ENCODE assay signal across 23 cellular contexts in the genomic region with DNA sequence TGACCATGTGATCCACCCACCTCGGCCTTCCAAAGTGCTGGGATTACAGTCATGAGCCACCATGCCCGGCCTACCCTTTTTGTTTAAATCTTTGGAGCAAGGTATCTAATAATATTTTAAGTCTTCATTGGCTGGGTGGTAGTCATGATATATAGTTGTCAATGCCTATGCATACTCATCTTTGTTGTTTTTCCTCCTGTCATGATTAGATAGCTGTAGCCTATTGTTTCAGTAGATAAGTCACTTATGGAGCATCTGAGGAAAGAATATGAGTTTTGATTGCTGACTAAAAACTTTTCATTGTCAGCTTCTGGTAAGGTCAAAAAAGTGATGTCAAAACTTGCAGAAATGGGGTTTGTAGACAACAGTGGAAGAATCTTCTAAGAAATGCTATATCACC.
"Had no signal": no experiment of that assay in that cellular context is flagged by ENCODE, and none has a peak within 500 bp of the region (broad histone marks: within the 10 kb centered on the region; RNA-seq: fewer than 3 reads in every experiment).

No MANE protein-coding gene starts in this region.

- H3K9me3 Mint-ChIP-seq: stimulated activated memory B cell treated with anti-CD40 and anti-IgM and Interleukin-4, amounts not matched to agents 10 μg/mL and 1 μg/mL and 100 μg/mL, for 72 hours had no signal

- H3K4me1 Mint-ChIP-seq: endodermal cell, nephron progenitor cell had no signal

- H3K9me3 ChIP-seq: gastrocnemius medialis, lower lobe of right lung, psoas muscle, sigmoid colon, thoracic aorta, tibial nerve, upper lobe of left lung, uterus had no signal

- H3K27me3 Mint-ChIP-seq: dendritic cell treated with granulocyte-macrophage colony-stimulating factor and Interleukin-4, amounts not matched to agents 40 ng/mL and 50 ng/mL, for 4 days; naive thymus-derived CD8-positive, alpha-beta T cell; stimulated activated memory B cell treated with anti-CD40 and anti-IgM and Interleukin-4, amounts not matched to agents 10 μg/mL and 1 μg/mL and 100 μg/mL, for 72 hours had no signal

- DNase-seq: effector CD8-positive, alpha-beta T cell; endodermal cell; foreskin fibroblast; gastrocnemius medialis; head of caudate nucleus; left ventricle myocardium superior; lower lobe of right lung; naive thymus-derived CD8-positive, alpha-beta T cell; nephron progenitor cell; nucleus accumbens; psoas muscle; right cardiac atrium; sigmoid colon; stimulated activated CD4-positive, alpha-beta T cell treated with anti-CD3 and anti-CD28 coated beads, Interleukin-2, amount 100 ng/mL, for 24 hours; stimulated activated CD4-positive, alpha-beta T cell treated with anti-CD3 and anti-CD28 coated beads, Interleukin-4, amount 100 ng/mL, for 24 hours; stimulated activated naive CD8-positive, alpha-beta T cell treated with anti-CD3 and anti-CD28 coated beads, Interleukin-15, Interleukin-2, amounts not matched to agents 100 U/mL and 50 U/mL, for 24 hours; upper lobe of left lung; uterus had no signal

- H3K4me3 Mint-ChIP-seq: dendritic cell treated with granulocyte-macrophage colony-stimulating factor and Interleukin-4, amounts not matched to agents 40 ng/mL and 50 ng/mL, for 4 days; endodermal cell; naive thymus-derived CD8-positive, alpha-beta T cell; nephron progenitor cell; stimulated activated memory B cell treated with anti-CD40 and anti-IgM and Interleukin-4, amounts not matched to agents 10 μg/mL and 1 μg/mL and 100 μg/mL, for 72 hours had no signal

- ATAC-seq: esophagus mucosa; gastrocnemius medialis; left ventricle myocardium superior; lower lobe of right lung; naive thymus-derived CD8-positive, alpha-beta T cell; psoas muscle; right cardiac atrium; stimulated activated memory B cell treated with anti-CD40 and anti-IgM and Interleukin-4, amounts not matched to agents 10 μg/mL and 1 μg/mL and 100 μg/mL, for 72 hours; stimulated activated naive CD8-positive, alpha-beta T cell treated with anti-CD3 and anti-CD28 coated beads, Interleukin-15, Interleukin-2, amounts not matched to agents 100 U/mL and 50 U/mL, for 24 hours had no signal

- H3K27ac Mint-ChIP-seq: dendritic cell treated with granulocyte-macrophage colony-stimulating factor and Interleukin-4, amounts not matched to agents 40 ng/mL and 50 ng/mL, for 4 days; endodermal cell; nephron progenitor cell; stimulated activated memory B cell treated with anti-CD40 and anti-IgM and Interleukin-4, amounts not matched to agents 10 μg/mL and 1 μg/mL and 100 μg/mL, for 72 hours had no signal
